ENCODE assay signal across 16 cellular contexts in genomic region chr5:131706278-131706677, GRCh38.
A peak's percentile ranks its signal among the peaks of the same experiment; 100 is the strongest.
DNase-seq lines count a peak whose midpoint lies in the region; ATAC-seq and TF ChIP-seq lines count a peak whose summit lies in the region.
"Had no signal": no experiment of that assay in that cellular context is flagged by ENCODE, and none has a peak within 500 bp of the region (broad histone marks: within the 10 kb centered on the region; RNA-seq: fewer than 3 reads in every experiment).

No MANE protein-coding gene starts in this region.

- peaks cover 76% of the 10 kb centered on the region for H3K36me3 Mint-ChIP-seq in dendritic cell treated with granulocyte-macrophage colony-stimulating factor and Interleukin-4, amounts not matched to agents 40 ng/mL and 50 ng/mL, for 4 days (ENCODE audit: low read depth)

- no peak for TF ChIP-seq POLR2A in uterus (IDR thresholded peaks at IDR 0.05)

- intact Hi-C loops in cardiac septum (cut with DNase I) (no loop called here), heart right ventricle (cut with DNase I) (loop anchor here in 1 of 10 donors (10.0 kb wide), 1 partner anchor 89 kb away; the partner anchor contains the start of gene FNIP1), psoas muscle (cut with DNase I) (loop anchor here (10.0 kb wide), 1 partner anchor 89 kb away; the partner anchor contains the start of gene FNIP1 (in 2 of the 2)), mucosa of descending colon (cut with DNase I, micrococcal nuclease) (no loop called here), uterus (cut with DNase I; ENCODE audit: low total_unique reads) (no loop called here)
- intact Hi-C loops in dendritic cell treated with granulocyte-macrophage colony-stimulating factor and Interleukin-4, amounts not matched to agents 40 ng/mL and 50 ng/mL, for 4 days (cut with micrococcal nuclease), result no loop called here

- H3K9me3 Mint-ChIP-seq in dendritic cell treated with granulocyte-macrophage colony-stimulating factor and Interleukin-4, amounts not matched to agents 40 ng/mL and 50 ng/mL, for 4 days, result no peaks in the 10 kb centered on the region
- H3K9me3 Mint-ChIP-seq: CD4-positive, CD25-positive, alpha-beta regulatory T cell; CD8-positive, alpha-beta memory T cell; GM23338 had no signal

- H3K27ac Mint-ChIP-seq in dendritic cell treated with granulocyte-macrophage colony-stimulating factor and Interleukin-4, amounts not matched to agents 40 ng/mL and 50 ng/mL, for 4 days, result peak overlapping the region; percentile 49
- H3K27ac Mint-ChIP-seq: B cell; CD8-positive, alpha-beta memory T cell had no signal

- H3K36me3 ChIP-seq in heart right ventricle (peaks cover 0 to 98% (median 36%) of the 10 kb centered on the region in 9 donors), psoas muscle (ENCODE audit: insufficient read depth in 1 of 2, low read depth in 1 of 2) (peaks cover 8 to 54% of the 10 kb centered on the region in 2 donors), mucosa of descending colon (ENCODE audit: low read depth) (peaks cover 5% of the 10 kb centered on the region), uterus (no peaks in the 10 kb centered on the region)

- no peaks in the 10 kb centered on the region for H3K27me3 ChIP-seq in heart right ventricle
- no peaks in the 10 kb centered on the region for H3K27me3 ChIP-seq in psoas muscle (ENCODE audit: insufficient read depth in 3 of 3, low read length in 2 of 3)
- no peaks in the 10 kb centered on the region for H3K27me3 ChIP-seq in uterus
- H3K27me3 ChIP-seq: BLaER1 treated with 17β-estradiol and CSF1 and Interleukin-3, amounts not matched to agents 10 nM and 100 nM had no signal

- no peak for ATAC-seq in heart right ventricle
- ATAC-seq in psoas muscle, result no peak
- no peak for ATAC-seq in GM18498 (IDR thresholded peaks at IDR 0.05; ENCODE audit: unreplicated experiment)
- ATAC-seq in mucosa of descending colon, result no peak
- ATAC-seq: GM23338 had no signal

- H3K4me1 ChIP-seq in heart right ventricle, result peaks cover 0 to 8% (median 0%) of the 10 kb centered on the region in 9 donors
- peaks cover 27% of the 10 kb centered on the region for H3K4me1 ChIP-seq in psoas muscle
- no peaks in the 10 kb centered on the region for H3K4me1 ChIP-seq in mucosa of descending colon (ENCODE audit: low read depth)
- H3K4me1 ChIP-seq in uterus, result no peaks in the 10 kb centered on the region

- 88 to 89% methylated on average over 5 of the region's 5 CpGs for WGBS in heart right ventricle, 2 donors
- 83 to 88% (median 87%) methylated on average over 5 of the region's 5 CpGs for WGBS in psoas muscle, 3 donors

- H3K4me3 ChIP-seq in heart right ventricle (no peak overlapping the region), psoas muscle (no peak overlapping the region), mucosa of descending colon (no peak overlapping the region), uterus (no peak overlapping the region)
- H3K4me3 ChIP-seq: BLaER1 treated with 17β-estradiol and CSF1 and Interleukin-3, amounts not matched to agents 10 nM and 100 nM; GM23338 had no signal

- DNase-seq in cardiac septum (ENCODE audit: low spot score) (peak; percentile 80), heart right ventricle (no peak), psoas muscle (no peak), GM19240 (ENCODE audit: insufficient read length, low spot score) (no peak), mucosa of descending colon (no peak), uterus (no peak)
- DNase-seq: CD4-positive, CD25-positive, alpha-beta regulatory T cell; CD8-positive, alpha-beta memory T cell; COR-L47; HCEC 1CT had no signal

- TF ChIP-seq CTCF in heart right ventricle (IDR thresholded peaks at IDR 0.05) (no peak), psoas muscle (IDR thresholded peaks at IDR 0.05) (no peak), mucosa of descending colon (IDR thresholded peaks at IDR 0.05) (no peak), uterus (IDR thresholded peaks at IDR 0.05) (no peak)

- no peak overlapping the region for H3K4me3 Mint-ChIP-seq in dendritic cell treated with granulocyte-macrophage colony-stimulating factor and Interleukin-4, amounts not matched to agents 40 ng/mL and 50 ng/mL, for 4 days
- H3K4me3 Mint-ChIP-seq: B cell; CD4-positive, CD25-positive, alpha-beta regulatory T cell; CD8-positive, alpha-beta memory T cell; GM23338 had no signal

- no peaks in the 10 kb centered on the region for H3K9me3 ChIP-seq in heart right ventricle
- no peaks in the 10 kb centered on the region for H3K9me3 ChIP-seq in psoas muscle
- H3K9me3 ChIP-seq in mucosa of descending colon, result no peaks in the 10 kb centered on the region
- H3K9me3 ChIP-seq in uterus, result no peaks in the 10 kb centered on the region
- H3K9me3 ChIP-seq: BLaER1 treated with 17β-estradiol and CSF1 and Interleukin-3, amounts not matched to agents 10 nM and 100 nM had no signal

- peaks cover 15% of the 10 kb centered on the region for H3K4me1 Mint-ChIP-seq in dendritic cell treated with granulocyte-macrophage colony-stimulating factor and Interleukin-4, amounts not matched to agents 40 ng/mL and 50 ng/mL, for 4 days (ENCODE audit: low read depth)
- H3K4me1 Mint-ChIP-seq: B cell had no signal

- H3K27me3 Mint-ChIP-seq in dendritic cell treated with granulocyte-macrophage colony-stimulating factor and Interleukin-4, amounts not matched to agents 40 ng/mL and 50 ng/mL, for 4 days, result no peaks in the 10 kb centered on the region
- H3K27me3 Mint-ChIP-seq: B cell; CD4-positive, CD25-positive, alpha-beta regulatory T cell; CD8-positive, alpha-beta memory T cell had no signal

- H3K27ac ChIP-seq in heart right ventricle (peak overlapping the region in 1 of 10 donors; percentile 72), psoas muscle (peak overlapping the region; percentile 37), uterus (no peak overlapping the region)
- H3K27ac ChIP-seq: 22Rv1 had no signal

Comparison
In these comparisons a context has a peak if more than half of its experiments do, and no peak if none do; other contexts are left out.
1. intact Hi-C loops: an anchor here in psoas muscle (10.0 kb wide); none called in cardiac septum, dendritic cell treated with granulocyte-macrophage colony-stimulating factor and Interleukin-4, amounts not matched to agents 40 ng/mL and 50 ng/mL, for 4 days, mucosa of descending colon and uterus.